8 cellular contexts compared by ENCODE assay signal in genomic region chr13:106561551-106562170, GRCh38. TPM values are rescaled to one million over a fixed set of nuclear protein-coding genes. Genes with fewer than 3 reads are reported as not detected.
DNase-seq lines count a peak whose midpoint lies in the region; ATAC-seq, FAIRE-seq and TF ChIP-seq lines count a peak whose summit lies in the region.

No MANE protein-coding gene starts in this region.

- H3K9ac ChIP-seq in BLaER1: no peak overlapping the region
- H3K9ac ChIP-seq in astrocyte (ENCODE audit: low read length): peak overlapping the region; percentile 11

- intact Hi-C loops in mucosa of descending colon (cut with DNase I, micrococcal nuclease): no loop called here
- intact Hi-C loops in upper lobe of right lung (cut with DNase I): no loop called here
- intact Hi-C loops in sigmoid colon (cut with DNase I): no loop called here

- H3K9me3 Mint-ChIP-seq in astrocyte (ENCODE audit: unreplicated experiment): no peaks in the 10 kb centered on the region

- H3K27ac Mint-ChIP-seq in astrocyte (ENCODE audit: unreplicated experiment): no peak overlapping the region

- FAIRE-seq in astrocyte (lab: Jason Lieb, UNC): no peak

- H2AFZ ChIP-seq in astrocyte (ENCODE audit: low read depth, low read length): no peak overlapping the region

- 37 to 43% methylated on average over 6 of the region's 6 CpGs for WGBS in sigmoid colon, 2 donors

- no peaks in the 10 kb centered on the region for H3K9me3 ChIP-seq in BLaER1
- H3K9me3 ChIP-seq in astrocyte (ENCODE audit: insufficient read depth, low read depth, low read length): no peaks in the 10 kb centered on the region
- H3K9me3 ChIP-seq in mucosa of descending colon: no peaks in the 10 kb centered on the region
- H3K9me3 ChIP-seq in upper lobe of right lung: no peaks in the 10 kb centered on the region
- no peaks in the 10 kb centered on the region for H3K9me3 ChIP-seq in sigmoid colon

- H3K4me3 Mint-ChIP-seq in astrocyte (ENCODE audit: unreplicated experiment): no peak overlapping the region

- H3K27me3 Mint-ChIP-seq in astrocyte (ENCODE audit: low read depth, unreplicated experiment): no peaks in the 10 kb centered on the region

- H3K4me1 ChIP-seq in BLaER1 (peaks cover 50% of the 10 kb centered on the region), astrocyte (ENCODE audit: insufficient read depth, low read length) (peaks cover 18% of the 10 kb centered on the region), mucosa of descending colon (ENCODE audit: low read depth) (peaks cover 49% of the 10 kb centered on the region), upper lobe of right lung (peaks cover 32% of the 10 kb centered on the region), sigmoid colon (peaks cover 0 to 96% (median 81%) of the 10 kb centered on the region in 4 donors)

- TF ChIP-seq CTCF in GM20000 (IDR thresholded peaks at IDR 0.05; ENCODE audit: extremely low read depth, missing control alignments): no peak
- no peak for TF ChIP-seq CTCF in astrocyte (IDR thresholded peaks at IDR 0.05; ENCODE audit: insufficient read depth, low read depth, low read length)
- TF ChIP-seq CTCF in mucosa of descending colon (IDR thresholded peaks at IDR 0.05): no peak
- no peak for TF ChIP-seq CTCF in upper lobe of right lung (IDR thresholded peaks at IDR 0.05)
- TF ChIP-seq CTCF in sigmoid colon (IDR thresholded peaks at IDR 0.05): no peak

- H3K27ac ChIP-seq in BLaER1 (no peak overlapping the region), astrocyte (ENCODE audit: low read depth, low read length) (no peak overlapping the region), upper lobe of right lung (no peak overlapping the region), sigmoid colon (peak overlapping the region in 2 of 4 donors; percentile 20 to 99)

- H3K79me2 ChIP-seq in astrocyte (ENCODE audit: insufficient read depth, low read length): peaks cover 100% of the 10 kb centered on the region

- TF ChIP-seq POLR2A in sigmoid colon (IDR thresholded peaks at IDR 0.05): no peak

- H3K4me1 Mint-ChIP-seq in astrocyte (ENCODE audit: low read depth, unreplicated experiment): peaks cover 37% of the 10 kb centered on the region

- no peak for TF ChIP-seq EP300 in sigmoid colon (IDR thresholded peaks at IDR 0.05)

- H3K4me2 ChIP-seq in BLaER1: peak overlapping the region; percentile 51
- peak overlapping the region; percentile 53 for H3K4me2 ChIP-seq in astrocyte (ENCODE audit: low read length)

- H3K36me3 ChIP-seq in BLaER1 (peaks cover 42% of the 10 kb centered on the region), astrocyte (ENCODE audit: insufficient read depth, low read length) (peaks cover 26% of the 10 kb centered on the region), mucosa of descending colon (ENCODE audit: low read depth) (no peaks in the 10 kb centered on the region), upper lobe of right lung (peaks cover 28% of the 10 kb centered on the region), sigmoid colon (peaks cover under 1 to 27% (median 8%) of the 10 kb centered on the region in 4 donors)

- peaks cover 100% of the 10 kb centered on the region for H4K20me1 ChIP-seq in BLaER1
- peaks cover 84% of the 10 kb centered on the region for H4K20me1 ChIP-seq in astrocyte (ENCODE audit: insufficient read depth, low read length)

- H3K27me3 ChIP-seq in BLaER1 (no peaks in the 10 kb centered on the region), astrocyte (ENCODE audit: insufficient read depth, low read length) (no peaks in the 10 kb centered on the region), upper lobe of right lung (no peaks in the 10 kb centered on the region), sigmoid colon (no peaks in the 10 kb centered on the region)

- no peak overlapping the region for H3K4me3 ChIP-seq in BLaER1
- H3K4me3 ChIP-seq in astrocyte (ENCODE audit: insufficient read depth, low read depth, low read length): no peak overlapping the region
- no peak overlapping the region for H3K4me3 ChIP-seq in mucosa of descending colon
- no peak overlapping the region for H3K4me3 ChIP-seq in upper lobe of right lung
- H3K4me3 ChIP-seq in sigmoid colon: no peak overlapping the region

- ATAC-seq in HG03565 (IDR thresholded peaks at IDR 0.05; ENCODE audit: unreplicated experiment): peak; percentile 77
- ATAC-seq in mucosa of descending colon: peak; percentile 65
- peak; percentile 49 for ATAC-seq in upper lobe of right lung

- DNase-seq in GM20000 (ENCODE audit: low spot score) (peak; percentile 60), astrocyte (ENCODE audit: low read depth) (peak; percentile 59), mucosa of descending colon (peak in 1 of 3 donors; percentile 18), upper lobe of right lung (no peak), GM19238 (ENCODE audit: insufficient read length, low spot score) (no peak), sigmoid colon (no peak)

- peaks cover 6% of the 10 kb centered on the region for H3K36me3 Mint-ChIP-seq in astrocyte (ENCODE audit: low read depth, unreplicated experiment)

RNA-seq across cellular contexts. Expression of gene ARGLU1, which starts 6.3 kb away (rescaled TPM):
- 52.3 and 56.9 TPM in 2 replicates for total RNA-seq in astrocyte
- total RNA-seq in mucosa of descending colon: 10 to 100 TPM; 71.7 to 88.5 (median 84.8) TPM
- 122 TPM for total RNA-seq in upper lobe of right lung
- 100 to 1,000 TPM in 2 of 4 donors, 10 to 100 TPM in 2; 88.1 to 196 (median 98.6) TPM for total RNA-seq in sigmoid colon
- polyA plus RNA-seq in sigmoid colon: 10 to 100 TPM in 2 of 3 donors, 1 to 10 TPM in 1; 7.8 to 87.9 (median 59.2) TPM

RNA-seq across cellular contexts. Expression of gene EFNB2, which starts 26.2 kb away (rescaled TPM):
- total RNA-seq in astrocyte (93.2 and 93.4 TPM in 2 replicates), mucosa of descending colon (10 to 100 TPM; 48.8 to 92.6 (median 82.3) TPM), upper lobe of right lung (55.1 TPM), sigmoid colon (10 to 100 TPM in 3 of 4 donors, 1 to 10 TPM in 1; 7.2 to 15.0 (median 11.6) TPM)
- polyA plus RNA-seq in sigmoid colon: 10 to 100 TPM in 2 of 3 donors, 1 to 10 TPM in 1; 9.6 to 36.1 (median 13.4) TPM

Comparison
In these comparisons a context has a peak if more than half of its experiments do, and no peak if none do; other contexts are left out.
1. DNase-seq: peak in GM20000 (single experiment) and astrocyte (single experiment); none in upper lobe of right lung (single experiment), GM19238 (single experiment) and sigmoid colon (single experiment).
2. Peak in every context shown above with its lines, with median percentiles within 50 percentile points of each other: ATAC-seq.